ENCODE assay signal across 8 cellular contexts in genomic region chr7:2520808-2521146, GRCh38. TPM values are rescaled to one million over a fixed set of nuclear protein-coding genes. Genes with fewer than 3 reads are reported as not detected.
DNase-seq lines count a peak whose midpoint lies in the region; ATAC-seq and TF ChIP-seq lines count a peak whose summit lies in the region.

No MANE protein-coding gene starts in this region.

- no peaks in the 10 kb centered on the region for H3K9me3 Mint-ChIP-seq in activated CD4-positive, alpha-beta memory T cell treated with anti-CD3 and anti-CD28 coated beads for 36 hours
- H3K9me3 Mint-ChIP-seq in stimulated activated naive B cell treated with anti-CD40 and anti-IgM and Interleukin-4, amounts not matched to agents 10 μg/mL and 1 μg/mL and 100 μg/mL, for 72 hours, result no peaks in the 10 kb centered on the region

- POLR2A ChIA-PET in activated CD4-positive, alpha-beta memory T cell treated with anti-CD3 and anti-CD28 coated beads for 36 hours (lab: Charles Lee), result interaction anchor here (0.9 to 2.5 kb wide), 3 partner anchors 9 to 19 kb away, joined by 3 to 18 read pairs (median 3); no protein-coding TSS in a partner anchor

- TF ChIP-seq POLR2A in thyroid gland (IDR thresholded peaks at IDR 0.05), result no peak

- peaks cover 7% of the 10 kb centered on the region for H3K27me3 ChIP-seq in thyroid gland

- H3K4me3 ChIP-seq in iPS-18c (ENCODE audit: insufficient read depth, low read depth, low read length), result peak overlapping the region; percentile 65
- H3K4me3 ChIP-seq in thyroid gland (replicated peaks in 1 of 3), result peak overlapping the region in 1 of 3 donors; percentile 31

- no peaks in the 10 kb centered on the region for H3K36me3 ChIP-seq in thyroid gland

- ATAC-seq in stimulated activated naive B cell treated with anti-CD40 and anti-IgM and Interleukin-4, amounts not matched to agents 10 μg/mL and 1 μg/mL and 100 μg/mL, for 72 hours (replicated peaks), result no peak
- no peak for ATAC-seq in HG03520 (IDR thresholded peaks at IDR 0.05; ENCODE audit: unreplicated experiment)

- peak overlapping the region in 1 of 3 donors; percentile 46 for H3K27ac ChIP-seq in thyroid gland

- H3K4me3 Mint-ChIP-seq in activated CD4-positive, alpha-beta memory T cell treated with anti-CD3 and anti-CD28 coated beads for 36 hours, result peak overlapping the region; percentile 97
- H3K4me3 Mint-ChIP-seq in stimulated activated naive B cell treated with anti-CD40 and anti-IgM and Interleukin-4, amounts not matched to agents 10 μg/mL and 1 μg/mL and 100 μg/mL, for 72 hours, result peak overlapping the region; percentile 97

- intact Hi-C loops in activated CD4-positive, alpha-beta memory T cell treated with anti-CD3 and anti-CD28 coated beads for 36 hours (cut with micrococcal nuclease), result loop anchor here (5.0 kb wide), 2 partner anchors 43 to 118 kb away; partner anchors contain the start of genes CHST12 and GRIFIN
- intact Hi-C loops in thyroid gland (cut with DNase I), result no loop called here

- peak in 2 of 3 experiments; percentile 27 to 60 for DNase-seq in NCI-H1417 (lab: John Stamatoyannopoulos, UW)
- no peak for DNase-seq in NCI-H1417 treated with DMSO at 0.1 percent for 48 hours (lab: John Stamatoyannopoulos, UW)
- no peak for DNase-seq in activated CD4-positive, alpha-beta memory T cell treated with anti-CD3 and anti-CD28 coated beads for 36 hours
- no peak for DNase-seq in stimulated activated naive B cell treated with anti-CD40 and anti-IgM and Interleukin-4, amounts not matched to agents 10 μg/mL and 1 μg/mL and 100 μg/mL, for 72 hours
- no peak for DNase-seq in activated CD8-positive, alpha-beta memory T cell treated with anti-CD3 and anti-CD28 coated beads for 24 hours
- no peak for DNase-seq in thyroid gland

- H3K4me1 Mint-ChIP-seq in activated CD4-positive, alpha-beta memory T cell treated with anti-CD3 and anti-CD28 coated beads for 36 hours (ENCODE audit: low read depth), result peaks cover 29% of the 10 kb centered on the region
- peaks cover 43 to 65% of the 10 kb centered on the region in 2 donors for H3K4me1 Mint-ChIP-seq in stimulated activated naive B cell treated with anti-CD40 and anti-IgM and Interleukin-4, amounts not matched to agents 10 μg/mL and 1 μg/mL and 100 μg/mL, for 72 hours

- no peaks in the 10 kb centered on the region for H3K9me3 ChIP-seq in iPS-18c (ENCODE audit: control insufficient read depth, insufficient read depth, low read length)
- H3K9me3 ChIP-seq in thyroid gland, result no peaks in the 10 kb centered on the region

- no peaks in the 10 kb centered on the region for H3K27me3 Mint-ChIP-seq in activated CD4-positive, alpha-beta memory T cell treated with anti-CD3 and anti-CD28 coated beads for 36 hours
- H3K27me3 Mint-ChIP-seq in stimulated activated naive B cell treated with anti-CD40 and anti-IgM and Interleukin-4, amounts not matched to agents 10 μg/mL and 1 μg/mL and 100 μg/mL, for 72 hours, result no peaks in the 10 kb centered on the region

- no peak for TF ChIP-seq CTCF in thyroid gland (IDR thresholded peaks at IDR 0.05)

- H3K4me1 ChIP-seq in thyroid gland, result peaks cover 36 to 58% of the 10 kb centered on the region in 2 donors

- peak overlapping the region; percentile 81 for H3K27ac Mint-ChIP-seq in activated CD4-positive, alpha-beta memory T cell treated with anti-CD3 and anti-CD28 coated beads for 36 hours
- H3K27ac Mint-ChIP-seq in stimulated activated naive B cell treated with anti-CD40 and anti-IgM and Interleukin-4, amounts not matched to agents 10 μg/mL and 1 μg/mL and 100 μg/mL, for 72 hours, result peak overlapping the region; percentile 97

- WGBS in thyroid gland, 2 donors, result 8 to 17% methylated on average over 5 to 7 of the region's 7 CpGs

- CTCF ChIA-PET in activated CD4-positive, alpha-beta memory T cell treated with anti-CD3 and anti-CD28 coated beads for 36 hours (lab: Charles Lee), result interaction anchor here (0.9 to 1.2 kb wide), 2 partner anchors 33 to 35 kb away, joined by 3 read pairs; partner anchors contain the start of gene BRAT1

- peaks cover 8% of the 10 kb centered on the region for H3K36me3 Mint-ChIP-seq in activated CD4-positive, alpha-beta memory T cell treated with anti-CD3 and anti-CD28 coated beads for 36 hours
- H3K36me3 Mint-ChIP-seq in stimulated activated naive B cell treated with anti-CD40 and anti-IgM and Interleukin-4, amounts not matched to agents 10 μg/mL and 1 μg/mL and 100 μg/mL, for 72 hours, result peaks cover 6 to 10% of the 10 kb centered on the region in 2 donors

RNA-seq across cellular contexts. Expression of gene LFNG, which starts 1.2 kb away (rescaled TPM):
- 10 to 100 TPM; 33.0 to 33.1 TPM for total RNA-seq in activated CD4-positive, alpha-beta memory T cell treated with anti-CD3 and anti-CD28 coated beads for 36 hours
- 1 to 10 TPM; 3.8 to 6.1 (median 4.8) TPM for total RNA-seq in thyroid gland

RNA-seq across cellular contexts. Expression of gene BRAT1, which starts 34.5 kb away (rescaled TPM):
- total RNA-seq in activated CD4-positive, alpha-beta memory T cell treated with anti-CD3 and anti-CD28 coated beads for 36 hours, result 10 to 100 TPM; 33.5 to 33.6 TPM
- total RNA-seq in thyroid gland, result 10 to 100 TPM; 37.2 to 51.8 (median 45.6) TPM

RNA-seq across cellular contexts. Expression of gene IQCE, which starts 38.0 kb away (rescaled TPM):
- 10 to 100 TPM in 1 of 2 experiments, 1 to 10 TPM in 1; 8.5 to 10.7 TPM for total RNA-seq in activated CD4-positive, alpha-beta memory T cell treated with anti-CD3 and anti-CD28 coated beads for 36 hours
- total RNA-seq in thyroid gland, result 10 to 100 TPM; 16.0 to 40.2 (median 37.2) TPM

RNA-seq across cellular contexts. Expression of gene GRIFIN, which starts 44.6 kb away (rescaled TPM):
- total RNA-seq in activated CD4-positive, alpha-beta memory T cell treated with anti-CD3 and anti-CD28 coated beads for 36 hours, result not detected
- total RNA-seq in thyroid gland, result not detected

Comparison
In these comparisons a context has a peak if more than half of its experiments do, and no peak if none do; other contexts are left out.
1. DNase-seq: peak in NCI-H1417 (2 of 3); none in NCI-H1417 treated with DMSO at 0.1 percent for 48 hours (single experiment), activated CD4-positive, alpha-beta memory T cell treated with anti-CD3 and anti-CD28 coated beads for 36 hours (single experiment), stimulated activated naive B cell treated with anti-CD40 and anti-IgM and Interleukin-4, amounts not matched to agents 10 μg/mL and 1 μg/mL and 100 μg/mL, for 72 hours (single experiment), activated CD8-positive, alpha-beta memory T cell treated with anti-CD3 and anti-CD28 coated beads for 24 hours (single experiment) and thyroid gland (0 of 2).
2. RNA of gene LFNG, which starts 1.2 kb away (total RNA-seq): 33.0 to 33.1 TPM in activated CD4-positive, alpha-beta memory T cell treated with anti-CD3 and anti-CD28 coated beads for 36 hours; 3.8 to 6.1 TPM in thyroid gland; every median in the first group is over 4 times any median in the second.